Comparison of ENCODE assay signal across 8 cellular contexts in the genomic region with DNA sequence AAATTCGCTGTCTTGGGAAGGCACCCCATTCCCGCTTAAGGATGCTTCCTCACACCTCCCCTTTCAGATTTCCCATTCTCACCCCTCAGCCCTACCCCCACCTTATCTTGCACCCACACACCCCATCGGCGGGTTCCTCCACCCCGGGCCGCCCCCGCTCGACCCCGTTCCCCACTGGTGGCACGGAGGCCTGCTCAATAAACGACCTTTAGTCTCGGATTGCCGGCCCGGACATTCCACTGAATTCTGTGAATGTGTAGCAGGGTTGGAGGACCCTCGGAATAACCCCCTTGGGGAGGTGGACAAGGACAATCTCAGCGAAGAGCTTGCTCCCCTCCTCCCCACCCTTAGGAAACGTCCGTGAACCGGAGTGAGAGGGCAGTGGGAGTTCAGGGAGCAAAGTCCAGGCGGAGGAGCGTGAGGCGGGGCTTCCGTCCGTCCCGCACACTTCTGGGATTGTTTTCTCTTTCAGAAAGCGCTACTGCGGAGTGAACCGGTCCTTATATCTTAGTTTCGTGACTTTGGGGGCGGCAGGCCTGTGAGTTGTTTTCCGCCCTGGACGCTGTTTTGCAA. TPM values are rescaled to one million over a fixed set of nuclear protein-coding genes. Genes with fewer than 3 reads are reported as not detected.
DNase-seq lines count a peak whose midpoint lies in the region; ATAC-seq and TF ChIP-seq lines count a peak whose summit lies in the region.

No MANE protein-coding gene starts in this region.

- H3K27ac ChIP-seq in ACC112 (ENCODE audit: low read depth, low read length) (no peak overlapping the region), dorsolateral prefrontal cortex (no peak overlapping the region), muscle layer of colon (ENCODE audit: low read depth, low read length) (no peak overlapping the region), aorta (ENCODE audit: low read depth in 1 of 2, low read length in 2 of 2) (no peak overlapping the region)

- intact Hi-C loops in dorsolateral prefrontal cortex (cut with DNase I) (no loop called here), aorta (cut with DNase I) (no loop called here)

- H3K4me3 ChIP-seq in ACC112 (ENCODE audit: low read depth, low read length), result peak overlapping the region; percentile 76
- H3K4me3 ChIP-seq in dorsolateral prefrontal cortex, result peak overlapping the region in 50 of 59 donors; percentile 12 to 61 (median 43)
- peak overlapping the region; percentile 43 to 45 for H3K4me3 ChIP-seq in muscle layer of colon (ENCODE audit: low read depth in 1 of 2, low read length in 2 of 2)
- no peak overlapping the region for H3K4me3 ChIP-seq in aorta (ENCODE audit: low read length in 2 of 2)

- DNase-seq in HuH-7 (ENCODE audit: low spot score), result peak; percentile 91
- DNase-seq in dorsolateral prefrontal cortex, result no peak
- no peak for DNase-seq in T-helper 9 cell
- no peak for DNase-seq in SIG-M5 (lab: John Stamatoyannopoulos, UW)
- DNase-seq in aorta, result no peak

- no peaks in the 10 kb centered on the region for H3K9me3 ChIP-seq in muscle layer of colon (ENCODE audit: low read length)
- H3K9me3 ChIP-seq in aorta (ENCODE audit: control insufficient read depth, low read length), result no peaks in the 10 kb centered on the region

- ATAC-seq in HG03521 (IDR thresholded peaks at IDR 0.05; ENCODE audit: unreplicated experiment) (no peak), aorta (ENCODE audit: low FRiP score) (no peak)

- H3K79me2 ChIP-seq in ACC112 (ENCODE audit: control insufficient read depth, insufficient read depth, low read length, unreplicated experiment), result peaks cover 32% of the 10 kb centered on the region

- 43 to 47% methylated on average over 32 of the region's 32 CpGs for WGBS in aorta, 2 donors

- H3K27me3 ChIP-seq in ACC112 (ENCODE audit: insufficient read depth, low read length) (no peaks in the 10 kb centered on the region), dorsolateral prefrontal cortex (peaks cover 8 to 83% (median 66%) of the 10 kb centered on the region in 45 donors), muscle layer of colon (ENCODE audit: control insufficient read depth in 1 of 2, insufficient read depth in 2 of 2, low read length in 2 of 2) (peaks cover 29 to 78% of the 10 kb centered on the region in 2 donors), aorta (ENCODE audit: control insufficient read depth in 1 of 2, insufficient read depth in 2 of 2, low read length in 1 of 2) (no peaks in the 10 kb centered on the region)

- H3K36me3 ChIP-seq in ACC112 (ENCODE audit: insufficient read depth, low read length) (no peaks in the 10 kb centered on the region), muscle layer of colon (ENCODE audit: insufficient read depth, low read length) (peaks cover 14% of the 10 kb centered on the region), aorta (ENCODE audit: control insufficient read depth in 1 of 2, insufficient read depth in 2 of 2, low read length in 1 of 2) (peaks cover 0 to 1% of the 10 kb centered on the region in 2 donors)

- H3K4me1 ChIP-seq in ACC112 (ENCODE audit: control insufficient read depth, insufficient read depth, low read length, unreplicated experiment) (peaks cover 41% of the 10 kb centered on the region), muscle layer of colon (ENCODE audit: insufficient read depth, low read length) (peaks cover 33% of the 10 kb centered on the region), aorta (ENCODE audit: control insufficient read depth in 1 of 2, insufficient read depth in 2 of 2, low read length in 2 of 2) (no peaks in the 10 kb centered on the region)

- TF ChIP-seq CTCF in dorsolateral prefrontal cortex (IDR thresholded peaks at IDR 0.05 in 54 of 56, conservative IDR thresholded peaks at IDR 0.05 in 2 of 56; ENCODE audit: low read depth in 1 of 56, partially characterized antibody in 56 of 56), result no peak

- H2AFZ ChIP-seq in ACC112 (ENCODE audit: low read length, unreplicated experiment), result peak overlapping the region; percentile 57

- H3K9ac ChIP-seq in muscle layer of colon (ENCODE audit: low read length), result no peak overlapping the region

RNA-seq across cellular contexts. Expression of a gene that starts 2.8 kb away (rescaled TPM):
- 1 to 10 TPM in 5 of 120 experiments, under 1 TPM in 2, not detected in 113; 0.56 to 1.7 (median 1.4) TPM for total RNA-seq in dorsolateral prefrontal cortex
- under 1 TPM; 0.75 to 0.87 TPM for total RNA-seq in aorta
- 1 to 10 TPM in 1 of 2 donors, under 1 TPM in 1; 0.88 to 1.7 TPM for polyA plus RNA-seq in aorta

RNA-seq across cellular contexts. Expression of a gene that starts 5.3 kb away (rescaled TPM):
- total RNA-seq in dorsolateral prefrontal cortex, result 10 to 100 TPM; 12.1 to 39.8 (median 22.4) TPM
- total RNA-seq in aorta, result 10 to 100 TPM; 13.3 to 15.9 TPM
- polyA plus RNA-seq in aorta, result 10 to 100 TPM in 1 of 2 donors, 1 to 10 TPM in 1; 8.0 to 17.5 TPM

RNA-seq across cellular contexts. Expression of a gene that starts 12.0 kb away (rescaled TPM):
- total RNA-seq in dorsolateral prefrontal cortex (1 to 10 TPM in 77 of 120 experiments, under 1 TPM in 39, not detected in 4; 0.24 to 6.1 (median 1.4) TPM), aorta (not detected)
- polyA plus RNA-seq in aorta, result not detected

RNA-seq across cellular contexts. Expression of a gene that starts 19.4 kb away (rescaled TPM):
- 10 to 100 TPM in 115 of 120 experiments, 1 to 10 TPM in 5; 7.8 to 28.4 (median 15.7) TPM for total RNA-seq in dorsolateral prefrontal cortex
- total RNA-seq in aorta, result 10 to 100 TPM; 19.2 to 29.5 TPM
- 10 to 100 TPM in 1 of 2 donors, 1 to 10 TPM in 1; 4.0 to 18.4 TPM for polyA plus RNA-seq in aorta

RNA-seq across cellular contexts. Expression of a gene that starts 19.4 kb away (rescaled TPM):
- total RNA-seq in dorsolateral prefrontal cortex (10 to 100 TPM in 119 of 120 experiments, 1 to 10 TPM in 1; 8.0 to 35.4 (median 19.6) TPM), aorta (10 to 100 TPM; 16.1 to 26.0 TPM)
- polyA plus RNA-seq in aorta, result 1 to 10 TPM; 3.4 to 9.3 TPM

Comparison
In these comparisons a context has a peak if more than half of its experiments do, and no peak if none do; other contexts are left out.
1. H3K4me3 ChIP-seq: peak in ACC112 (single experiment), dorsolateral prefrontal cortex (50 of 59) and muscle layer of colon (2 of 2); none in aorta (0 of 2).